8 cellular contexts compared by ENCODE assay signal in genomic region chr16:4309833-4310266, GRCh38. TPM values are rescaled to one million over a fixed set of nuclear protein-coding genes. Genes with fewer than 3 reads are reported as not detected.
DNase-seq lines count a peak whose midpoint lies in the region; ATAC-seq, FAIRE-seq and TF ChIP-seq lines count a peak whose summit lies in the region.

No MANE protein-coding gene starts in this region.

- peak overlapping the region; percentile 84 for H2AFZ ChIP-seq in endothelial cell of umbilical vein (ENCODE audit: low read depth, low read length)

- H3K9me1 ChIP-seq in endothelial cell of umbilical vein (replicated peaks; ENCODE audit: control insufficient read depth, extremely low read depth, insufficient read depth, low read length), result no peaks in the 10 kb centered on the region

- no peak overlapping the region for H3K9ac ChIP-seq in endothelial cell of umbilical vein (replicated peaks; ENCODE audit: extremely low read depth, insufficient read depth, low read length)

- H3K27me3 ChIP-seq in endothelial cell of umbilical vein (ENCODE audit: control insufficient read depth in 2 of 2, insufficient read depth in 2 of 2, low read length in 2 of 2), result no peaks in the 10 kb centered on the region
- H3K27me3 ChIP-seq in muscle layer of duodenum (ENCODE audit: low read depth, low read length), result peaks cover 5% of the 10 kb centered on the region

- H3K79me2 ChIP-seq in endothelial cell of umbilical vein (ENCODE audit: control insufficient read depth, insufficient read depth, low read length), result no peaks in the 10 kb centered on the region

- H3K27ac ChIP-seq in endothelial cell of umbilical vein (ENCODE audit: insufficient read depth, low read depth, low read length), result no peak overlapping the region
- H3K27ac ChIP-seq in muscle layer of duodenum (ENCODE audit: low read length), result peak overlapping the region; percentile 58

- H3K36me3 ChIP-seq in endothelial cell of umbilical vein (ENCODE audit: control insufficient read depth in 2 of 2, extremely low read depth in 1 of 2, insufficient read depth in 2 of 2, low read length in 2 of 2) (no peaks in the 10 kb centered on the region), muscle layer of duodenum (ENCODE audit: control insufficient read depth in 1 of 2, insufficient read depth in 2 of 2, low read length in 2 of 2) (no peaks in the 10 kb centered on the region)

- peak; percentile 98 for DNase-seq in ELF-1 (ENCODE audit: low read depth, low spot score)
- DNase-seq in NCI-H1092 (lab: John Stamatoyannopoulos, UW), result peak; percentile 8
- DNase-seq in activated CD4-positive, alpha-beta T cell treated with anti-CD3 and anti-CD28 coated beads, Interleukin-2, amount 50 U/mL, for 48 hours, result peak; percentile 59 to 69
- DNase-seq in endothelial cell of umbilical vein (ENCODE audit: low read depth, low spot score), result peak; percentile 86
- no peak for DNase-seq in NCI-H187 (lab: John Stamatoyannopoulos, UW)
- no peak for DNase-seq in pons (ENCODE audit: low spot score)

- intact Hi-C loops in endothelial cell of umbilical vein (cut with micrococcal nuclease), result loop anchor here (1.0 kb wide), 1 partner anchor 18 kb away; no protein-coding TSS in a partner anchor

- no peak overlapping the region for H3K4me2 ChIP-seq in endothelial cell of umbilical vein (ENCODE audit: insufficient read depth, low read length)

- CTCF ChIA-PET in endothelial cell of umbilical vein (lab: Charles Lee), result interaction anchor here (0.9 to 8.6 kb wide), 22 partner anchors 10 to 109 kb away, joined by 3 to 135 read pairs (median 6); partner anchors contain the start of genes CORO7 and TFAP4

- H3K4me3 ChIP-seq in endothelial cell of umbilical vein (replicated peaks in 1 of 3; ENCODE audit: insufficient read depth in 1 of 3, low read depth in 1 of 3, low read length in 3 of 3) (no peak overlapping the region), muscle layer of duodenum (ENCODE audit: low read depth in 1 of 2, low read length in 2 of 2) (no peak overlapping the region)

- dilution Hi-C loops in endothelial cell of umbilical vein (cut with MboI; ENCODE audit: extremely low pct_ligation_motif_present, low sequenced_read_pairs), result no loop called here

- no TSS peak for BruUV-seq in endothelial cell of umbilical vein (replicated peaks; lab: Mats Ljungman, UMichigan)

- POLR2A ChIA-PET in endothelial cell of umbilical vein (lab: Charles Lee), result no interaction called here

- peak; percentile 86 for FAIRE-seq in endothelial cell of umbilical vein (lab: Jason Lieb, UNC)

- TF ChIP-seq POLR2A in endothelial cell of umbilical vein (IDR thresholded peaks at IDR 0.05; ENCODE audit: low read depth, low read length), result no peak

- ATAC-seq in GM21723 (IDR thresholded peaks at IDR 0.05; ENCODE audit: unreplicated experiment), result no peak

- no peaks in the 10 kb centered on the region for H4K20me1 ChIP-seq in endothelial cell of umbilical vein (replicated peaks; ENCODE audit: control insufficient read depth, extremely low read depth, insufficient read depth, low read length)

- H3K4me1 ChIP-seq in endothelial cell of umbilical vein (ENCODE audit: control insufficient read depth, extremely low read depth, insufficient read depth, low read length) (peaks cover 8% of the 10 kb centered on the region), muscle layer of duodenum (ENCODE audit: control insufficient read depth in 1 of 2, insufficient read depth in 2 of 2, low read length in 2 of 2) (peaks cover 4 to 16% of the 10 kb centered on the region in 2 donors)

- peak; percentile 74 to 92 for TF ChIP-seq CTCF in endothelial cell of umbilical vein (IDR thresholded peaks at IDR 0.05; ENCODE audit: extremely low read depth in 1 of 2, insufficient read depth in 1 of 2, low read depth in 1 of 2, low read length in 2 of 2)

- H3K9me3 ChIP-seq in endothelial cell of umbilical vein (replicated peaks; ENCODE audit: control insufficient read depth, insufficient read depth, low read length), result no peaks in the 10 kb centered on the region
- H3K9me3 ChIP-seq in muscle layer of duodenum (ENCODE audit: control insufficient read depth in 1 of 2, low read length in 2 of 2), result no peaks in the 10 kb centered on the region

TF ChIP-seq in endothelial cell of umbilical vein, 7 proteins besides CTCF, POLR2A, EP300 and RAD21:
- TF ChIP-seq GATA2 (IDR thresholded peaks at IDR 0.05; ENCODE audit: insufficient read depth, insufficient read length, low read depth, low read length), result no peak
- peak; percentile 19 for TF ChIP-seq POLR2AphosphoS5 (IDR thresholded peaks at IDR 0.05; ENCODE audit: insufficient read depth, low read depth, low read length)
- TF ChIP-seq MAX (IDR thresholded peaks at IDR 0.05; ENCODE audit: insufficient read depth, insufficient read length), result no peak
- no peak for TF ChIP-seq EZH2 (IDR thresholded peaks at IDR 0.05; ENCODE audit: borderline replicate concordance, low read depth, low read length, severe bottlenecking)

RNA-seq across cellular contexts. Expression of gene GLIS2, which starts 6.0 kb away (rescaled TPM):
- 10.1 and 11.3 TPM in 2 replicates for total RNA-seq in endothelial cell of umbilical vein
- 4.6 and 5.1 TPM in 2 replicates for polyA plus RNA-seq in endothelial cell of umbilical vein
- polyA plus RNA-seq in endothelial cell of umbilical vein (2011; cell fraction: cytosol; rRNA removed), result 5.2 and 7.1 TPM in 2 replicates
- 4.7 and 5.8 TPM in 2 replicates for polyA plus RNA-seq in endothelial cell of umbilical vein (2011; cell fraction: nucleus; rRNA removed)
- polyA plus RNA-seq in endothelial cell of umbilical vein (2012), result 7.3 and 11.8 TPM in 2 replicates
- 2.0 and 3.2 TPM in 2 replicates for polyA minus RNA-seq in endothelial cell of umbilical vein
- polyA minus RNA-seq in endothelial cell of umbilical vein (2011; cell fraction: cytosol; rRNA and poly(A)+ RNA removed), result 7.5 TPM
- 1.0 and 2.9 TPM in 2 replicates for polyA minus RNA-seq in endothelial cell of umbilical vein (2011; cell fraction: nucleus; rRNA and poly(A)+ RNA removed)

RNA-seq across cellular contexts. Expression of gene TFAP4, which starts 37.0 kb away (rescaled TPM):
- 11.1 and 12.4 TPM in 2 replicates for total RNA-seq in endothelial cell of umbilical vein
- 3.0 and 3.4 TPM in 2 replicates for polyA plus RNA-seq in endothelial cell of umbilical vein
- polyA plus RNA-seq in endothelial cell of umbilical vein (2011; cell fraction: cytosol; rRNA removed), result 3.9 and 5.0 TPM in 2 replicates
- 6.1 TPM in 2 replicates for polyA plus RNA-seq in endothelial cell of umbilical vein (2011; cell fraction: nucleus; rRNA removed)
- polyA plus RNA-seq in endothelial cell of umbilical vein (2012), result 3.6 and 5.8 TPM in 2 replicates
- 5.3 and 12.7 TPM in 2 replicates for polyA minus RNA-seq in endothelial cell of umbilical vein
- 46.0 TPM for polyA minus RNA-seq in endothelial cell of umbilical vein (2011; cell fraction: cytosol; rRNA and poly(A)+ RNA removed)
- polyA minus RNA-seq in endothelial cell of umbilical vein (2011; cell fraction: nucleus; rRNA and poly(A)+ RNA removed), result 2.6 and 3.7 TPM in 2 replicates

RNA-seq across cellular contexts. Expression of gene PAM16, which starts 41.3 kb away (rescaled TPM):
- total RNA-seq in endothelial cell of umbilical vein, result 35.8 and 40.0 TPM in 2 replicates
- 67.2 and 76.2 TPM in 2 replicates for polyA plus RNA-seq in endothelial cell of umbilical vein
- 44.4 and 44.5 TPM in 2 replicates for polyA plus RNA-seq in endothelial cell of umbilical vein (2011; cell fraction: cytosol; rRNA removed)
- 29.7 and 31.7 TPM in 2 replicates for polyA plus RNA-seq in endothelial cell of umbilical vein (2011; cell fraction: nucleus; rRNA removed)
- 30.5 and 35.6 TPM in 2 replicates for polyA plus RNA-seq in endothelial cell of umbilical vein (2012)
- 13.0 and 13.5 TPM in 2 replicates for polyA minus RNA-seq in endothelial cell of umbilical vein
- polyA minus RNA-seq in endothelial cell of umbilical vein (2011; cell fraction: cytosol; rRNA and poly(A)+ RNA removed), result 10.9 TPM
- 10.6 and 12.3 TPM in 2 replicates for polyA minus RNA-seq in endothelial cell of umbilical vein (2011; cell fraction: nucleus; rRNA and poly(A)+ RNA removed)

Comparison
In these comparisons a context has a peak if more than half of its experiments do, and no peak if none do; other contexts are left out.
1. DNase-seq: peak in ELF-1 (single experiment), NCI-H1092 (single experiment), activated CD4-positive, alpha-beta T cell treated with anti-CD3 and anti-CD28 coated beads, Interleukin-2, amount 50 U/mL, for 48 hours (2 of 2) and endothelial cell of umbilical vein (single experiment); none in NCI-H187 (0 of 2) and pons (single experiment).